In the genomic region with DNA sequence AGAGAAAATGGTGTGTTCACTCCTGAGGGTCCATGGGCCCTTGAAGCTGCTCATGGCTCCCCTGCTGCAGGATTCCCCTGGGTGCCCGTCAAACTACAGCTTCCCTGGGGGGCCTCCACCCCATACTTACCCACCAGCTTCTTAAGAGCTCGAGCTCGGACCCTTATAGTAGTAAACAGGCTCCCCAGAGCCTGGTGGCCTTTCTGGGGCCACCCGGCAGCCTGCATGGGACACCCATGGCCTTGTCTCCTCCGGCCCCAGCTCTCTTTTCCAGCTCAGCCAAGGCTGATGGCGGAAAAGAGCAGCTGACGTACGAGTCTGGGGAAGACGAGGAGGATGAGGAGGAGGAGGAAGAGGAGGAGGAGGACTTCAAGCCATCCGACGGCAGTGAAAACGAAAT, we compare ENCODE assay signal across 24 cellular contexts. TPM values are rescaled to one million over a fixed set of nuclear protein-coding genes. Genes with fewer than 3 reads are reported as not detected.
DNase-seq lines count a peak whose midpoint lies in the region; ATAC-seq and TF ChIP-seq lines count a peak whose summit lies in the region.
"Had no signal": no experiment of that assay in that cellular context is flagged by ENCODE, and none has a peak within 500 bp of the region (broad histone marks: within the 10 kb centered on the region; RNA-seq: fewer than 3 reads in every experiment).

No MANE protein-coding gene starts in this region.

- POLR2A ChIA-PET in RWPE1 (lab: Yijun Ruan, JAX; ENCODE audit: low non-redundant PET): no interaction called here

- peaks cover 31% of the 10 kb centered on the region for H3K36me3 ChIP-seq in CD4-positive, CD25-positive, alpha-beta regulatory T cell (ENCODE audit: control insufficient read depth, insufficient read depth, low read length)
- H3K36me3 ChIP-seq: ovary had no signal

- H3K9me3 ChIP-seq in CD4-positive, CD25-positive, alpha-beta regulatory T cell (ENCODE audit: control insufficient read depth in 2 of 2, low read length in 2 of 2): no peaks in the 10 kb centered on the region
- H3K9me3 ChIP-seq: ovary, upper lobe of left lung had no signal

- peak overlapping the region; percentile 54 for H3K27ac Mint-ChIP-seq in activated T-cell treated with anti-CD3 and anti-CD28 coated beads, Interleukin-2, amount 50 U/mL, for 72 hours
- peak overlapping the region in 2 of 3 donors; percentile 74 to 85 for H3K27ac Mint-ChIP-seq in CD4-positive, CD25-positive, alpha-beta regulatory T cell
- H3K27ac Mint-ChIP-seq in endothelial cell (ENCODE audit: unreplicated experiment) (peak overlapping the region; percentile 30), Calu3 (ENCODE audit: unreplicated experiment) (no peak overlapping the region)
- H3K27ac Mint-ChIP-seq: immature natural killer cell; stimulated activated effector memory CD8-positive, alpha-beta T cell treated with anti-CD3 and anti-CD28 coated beads, Interleukin-12 subunit alpha, Interleukin-12 subunit beta, amount 100 ng/mL, for 72 hours had no signal

- no peak overlapping the region for H3K4me3 ChIP-seq in CD4-positive, CD25-positive, alpha-beta regulatory T cell (ENCODE audit: low read depth, low read length)
- H3K4me3 ChIP-seq: ovary, PC-9, upper lobe of left lung had no signal

- no peak for DNase-seq in activated T-cell treated with anti-CD3 and anti-CD28 coated beads, Interleukin-2, amount 50 U/mL, for 72 hours
- DNase-seq in activated T-cell treated with anti-CD3 and anti-CD28 coated beads, Interleukin-2, amount 50 U/mL, for 1 hour: no peak
- no peak for DNase-seq in CD4-positive, CD25-positive, alpha-beta regulatory T cell
- DNase-seq in RWPE1 (ENCODE audit: low spot score): no peak
- DNase-seq in endothelial cell (ENCODE audit: low spot score): no peak
- DNase-seq in HuH-7 (ENCODE audit: low spot score): no peak
- no peak for DNase-seq in Calu3
- DNase-seq: activated gamma-delta T cell, activated T-cell treated with anti-CD3 and anti-CD28 coated beads for 4 hours, anterior cingulate cortex, DMS79, immature natural killer cell, Kasumi-1, left colon, NCI-H146, ovary, PC-9, substantia nigra, upper lobe of left lung had no signal

- H3K9me3 Mint-ChIP-seq in activated T-cell treated with anti-CD3 and anti-CD28 coated beads, Interleukin-2, amount 50 U/mL, for 72 hours: no peaks in the 10 kb centered on the region
- H3K9me3 Mint-ChIP-seq in CD4-positive, CD25-positive, alpha-beta regulatory T cell: peaks cover 0 to 1% (median 0%) of the 10 kb centered on the region in 7 donors
- no peaks in the 10 kb centered on the region for H3K9me3 Mint-ChIP-seq in endothelial cell (ENCODE audit: unreplicated experiment)
- H3K9me3 Mint-ChIP-seq in Calu3 (ENCODE audit: low read depth, unreplicated experiment): no peaks in the 10 kb centered on the region
- H3K9me3 Mint-ChIP-seq: immature natural killer cell; stimulated activated effector memory CD8-positive, alpha-beta T cell treated with anti-CD3 and anti-CD28 coated beads, Interleukin-12 subunit alpha, Interleukin-12 subunit beta, amount 100 ng/mL, for 72 hours had no signal

- no peaks in the 10 kb centered on the region for H3K27me3 Mint-ChIP-seq in activated T-cell treated with anti-CD3 and anti-CD28 coated beads, Interleukin-2, amount 50 U/mL, for 72 hours (ENCODE audit: low read depth)
- H3K27me3 Mint-ChIP-seq in CD4-positive, CD25-positive, alpha-beta regulatory T cell: no peaks in the 10 kb centered on the region
- H3K27me3 Mint-ChIP-seq in endothelial cell (ENCODE audit: unreplicated experiment): peaks cover 5% of the 10 kb centered on the region
- H3K27me3 Mint-ChIP-seq in Calu3 (ENCODE audit: unreplicated experiment): no peaks in the 10 kb centered on the region

- CTCF ChIA-PET in RWPE1 (lab: Yijun Ruan, JAX) (interaction anchor here (0.6 to 2.5 kb wide), 5 partner anchors 9 to 936 kb away, joined by 4 to 13 read pairs (median 7); no protein-coding TSS in a partner anchor), Calu3 (lab: Charles Lee) (no interaction called here)

- no peak overlapping the region for H3K4me3 Mint-ChIP-seq in activated T-cell treated with anti-CD3 and anti-CD28 coated beads, Interleukin-2, amount 50 U/mL, for 72 hours
- no peak overlapping the region for H3K4me3 Mint-ChIP-seq in CD4-positive, CD25-positive, alpha-beta regulatory T cell
- H3K4me3 Mint-ChIP-seq in endothelial cell (ENCODE audit: unreplicated experiment): no peak overlapping the region
- no peak overlapping the region for H3K4me3 Mint-ChIP-seq in Calu3 (ENCODE audit: low read depth, unreplicated experiment)
- H3K4me3 Mint-ChIP-seq: stimulated activated effector memory CD8-positive, alpha-beta T cell treated with anti-CD3 and anti-CD28 coated beads, Interleukin-12 subunit alpha, Interleukin-12 subunit beta, amount 100 ng/mL, for 72 hours had no signal

- H3K36me3 Mint-ChIP-seq in activated T-cell treated with anti-CD3 and anti-CD28 coated beads, Interleukin-2, amount 50 U/mL, for 72 hours (ENCODE audit: insufficient read depth in 2 of 2): peaks cover 2 to 6% of the 10 kb centered on the region in 2 donors
- H3K36me3 Mint-ChIP-seq in CD4-positive, CD25-positive, alpha-beta regulatory T cell: peaks cover 28% of the 10 kb centered on the region
- H3K36me3 Mint-ChIP-seq in endothelial cell (ENCODE audit: low read depth, unreplicated experiment) (peaks cover 31% of the 10 kb centered on the region), Calu3 (ENCODE audit: insufficient read depth, unreplicated experiment) (peaks cover 25% of the 10 kb centered on the region)

- no peak overlapping the region for H3K27ac ChIP-seq in CD4-positive, CD25-positive, alpha-beta regulatory T cell (ENCODE audit: insufficient read depth, low read length, poor library complexity, severe bottlenecking)
- H3K27ac ChIP-seq in RWPE1: peak overlapping the region; percentile 97
- H3K27ac ChIP-seq: C4-2B, ovary, PC-9, upper lobe of left lung had no signal

- H3K4me1 ChIP-seq in CD4-positive, CD25-positive, alpha-beta regulatory T cell (ENCODE audit: control insufficient read depth, insufficient read depth, low read length, poor library complexity, severe bottlenecking): peaks cover 35% of the 10 kb centered on the region

- no peak for ATAC-seq in activated T-cell treated with anti-CD3 and anti-CD28 coated beads, Interleukin-2, amount 50 U/mL, for 72 hours (replicated peaks in 1 of 2)
- ATAC-seq in CD4-positive, CD25-positive, alpha-beta regulatory T cell (ENCODE audit: low read depth in 2 of 2): no peak
- no peak for ATAC-seq in HG03175 (IDR thresholded peaks at IDR 0.05; ENCODE audit: unreplicated experiment)
- ATAC-seq: left colon; Right ventricle myocardium inferior; SK-N-SH treated with all-trans-retinoic acid at 6 μM for 48 hours; stimulated activated effector memory CD8-positive, alpha-beta T cell treated with anti-CD3 and anti-CD28 coated beads, Interleukin-12 subunit alpha, Interleukin-12 subunit beta, amount 100 ng/mL, for 72 hours had no signal

- no peaks in the 10 kb centered on the region for H3K27me3 ChIP-seq in CD4-positive, CD25-positive, alpha-beta regulatory T cell (ENCODE audit: control insufficient read depth, insufficient read depth, low read length)
- H3K27me3 ChIP-seq: ovary, upper lobe of left lung had no signal

- TF ChIP-seq CTCF in RWPE1 (conservative IDR thresholded peaks at IDR 0.05; ENCODE audit: low read depth) (no peak), endothelial cell (IDR thresholded peaks at IDR 0.05; ENCODE audit: unreplicated experiment) (no peak), Calu3 (IDR thresholded peaks at IDR 0.05; ENCODE audit: unreplicated experiment) (no peak)

- peaks cover 51% of the 10 kb centered on the region for H3K4me1 Mint-ChIP-seq in activated T-cell treated with anti-CD3 and anti-CD28 coated beads, Interleukin-2, amount 50 U/mL, for 72 hours (ENCODE audit: low read depth)
- H3K4me1 Mint-ChIP-seq in CD4-positive, CD25-positive, alpha-beta regulatory T cell: peaks cover 10 to 38% (median 25%) of the 10 kb centered on the region in 4 donors
- H3K4me1 Mint-ChIP-seq in endothelial cell (ENCODE audit: unreplicated experiment) (peaks cover 16% of the 10 kb centered on the region), Calu3 (ENCODE audit: low read depth, unreplicated experiment) (no peaks in the 10 kb centered on the region)

- intact Hi-C loops in Calu3 (cut with micrococcal nuclease; ENCODE audit: unreplicated experiment): no loop called here

- BruUV-seq in Calu3 (replicated peaks; lab: Mats Ljungman, UMichigan): no TSS peak

RNA-seq across cellular contexts. Expression of a gene that starts 4.2 kb away (rescaled TPM):
- 1 to 10 TPM; 1.6 to 3.6 TPM for total RNA-seq in activated T-cell treated with anti-CD3 and anti-CD28 coated beads, Interleukin-2, amount 50 U/mL, for 72 hours
- 0.37 TPM for total RNA-seq in CD4-positive, CD25-positive, alpha-beta regulatory T cell
- not detected for polyA plus RNA-seq in CD4-positive, CD25-positive, alpha-beta regulatory T cell
- total RNA-seq in endothelial cell (ENCODE audit: unreplicated experiment): 4.2 TPM
- total RNA-seq in Calu3 (2022): 2.6 and 3.1 TPM in 2 replicates
- polyA plus RNA-seq: immature natural killer cell had no signal

RNA-seq across cellular contexts. Expression of a gene that starts 26.8 kb away (rescaled TPM):
- 100 to 1,000 TPM in 1 of 2 donors, 10 to 100 TPM in 1; 79.5 to 101 TPM for total RNA-seq in activated T-cell treated with anti-CD3 and anti-CD28 coated beads, Interleukin-2, amount 50 U/mL, for 72 hours
- total RNA-seq in CD4-positive, CD25-positive, alpha-beta regulatory T cell: 50.5 TPM
- polyA plus RNA-seq in CD4-positive, CD25-positive, alpha-beta regulatory T cell: 10 to 100 TPM; 35.8 to 40.3 (median 39.4) TPM
- total RNA-seq in endothelial cell (ENCODE audit: unreplicated experiment) (71.7 TPM), Calu3 (2022) (43.7 and 48.4 TPM in 2 replicates)
